In the genomic region with DNA sequence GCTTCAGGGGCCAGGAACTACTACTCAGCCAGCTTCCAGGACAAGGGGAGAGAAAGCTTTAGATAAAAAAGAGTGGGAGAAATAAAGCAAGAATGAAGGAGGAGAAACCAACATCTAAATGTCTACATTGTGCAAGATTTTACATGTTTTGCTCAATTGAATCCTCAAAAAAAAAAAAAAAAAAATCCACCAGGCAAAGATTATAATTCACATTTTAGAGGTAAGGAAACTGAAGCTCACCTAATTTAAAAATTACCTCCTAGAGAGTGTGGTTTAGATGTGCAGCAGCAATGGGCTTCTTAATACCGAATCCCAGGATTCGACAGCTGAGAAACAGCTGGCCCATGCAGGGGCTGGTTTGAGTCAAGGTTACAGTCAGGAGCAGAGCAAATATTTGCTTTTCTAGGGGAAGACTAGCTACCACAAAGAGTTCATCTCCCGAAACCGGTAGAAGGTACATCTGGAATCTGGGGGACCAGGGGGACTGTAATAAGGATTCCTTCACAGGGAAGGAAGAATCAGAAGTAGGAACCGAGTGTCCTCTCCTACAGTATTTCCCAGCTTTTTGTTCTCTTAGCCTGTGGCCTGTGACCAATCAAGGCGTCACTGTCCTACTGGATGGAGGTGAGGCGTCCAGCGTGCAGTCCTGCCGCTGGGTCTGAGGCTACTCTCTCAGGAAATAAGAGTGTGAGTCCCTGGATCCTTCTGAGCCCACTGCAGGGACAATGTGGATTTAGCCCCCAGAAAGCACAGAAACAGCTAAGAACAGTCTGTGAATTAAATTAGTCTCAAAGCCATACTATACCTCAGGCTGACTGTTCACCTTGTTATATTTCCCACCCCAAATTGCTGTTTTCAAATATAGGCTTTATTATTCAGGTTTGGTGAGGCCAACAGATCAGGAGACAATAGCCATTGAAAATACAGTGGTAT, we compare ENCODE assay signal across 11 cellular contexts. TPM values are rescaled to one million over a fixed set of nuclear protein-coding genes. Genes with fewer than 3 reads are reported as not detected.
DNase-seq lines count a peak whose midpoint lies in the region; ATAC-seq, FAIRE-seq and TF ChIP-seq lines count a peak whose summit lies in the region.
"Had no signal": no experiment of that assay in that cellular context is flagged by ENCODE, and none has a peak within 500 bp of the region (broad histone marks: within the 10 kb centered on the region; RNA-seq: fewer than 3 reads in every experiment).

No MANE protein-coding gene starts in this region.

- POLR2A ChIA-PET in activated CD4-positive, alpha-beta memory T cell treated with anti-CD3 and anti-CD28 coated beads for 36 hours (lab: Charles Lee): interaction anchor here (0.8 to 0.9 kb wide), 2 partner anchors 25 to 108 kb away, joined by 3 read pairs; partner anchors contain the start of gene IL1R1

- peaks cover 38% of the 10 kb centered on the region for H3K4me1 Mint-ChIP-seq in activated CD4-positive, alpha-beta memory T cell treated with anti-CD3 and anti-CD28 coated beads for 36 hours (ENCODE audit: low read depth)
- H3K4me1 Mint-ChIP-seq in stimulated activated effector memory CD8-positive, alpha-beta T cell treated with anti-CD3 and anti-CD28 coated beads, Interleukin-12 subunit alpha, Interleukin-12 subunit beta, amount 100 ng/mL, for 72 hours: peaks cover 39% of the 10 kb centered on the region

- H3K9me3 Mint-ChIP-seq in activated CD4-positive, alpha-beta memory T cell treated with anti-CD3 and anti-CD28 coated beads for 36 hours: no peaks in the 10 kb centered on the region
- H3K9me3 Mint-ChIP-seq in stimulated activated effector memory CD8-positive, alpha-beta T cell treated with anti-CD3 and anti-CD28 coated beads, Interleukin-12 subunit alpha, Interleukin-12 subunit beta, amount 100 ng/mL, for 72 hours: no peaks in the 10 kb centered on the region

- TF ChIP-seq CTCF in kidney (IDR thresholded peaks at IDR 0.05; ENCODE audit: borderline replicate concordance, extremely low read depth, insufficient read depth): no peak

- H3K9ac ChIP-seq in kidney (ENCODE audit: low read length in 2 of 2): peak overlapping the region in 1 of 2 donors; percentile 29

- H3K4me3 Mint-ChIP-seq in activated CD4-positive, alpha-beta memory T cell treated with anti-CD3 and anti-CD28 coated beads for 36 hours: no peak overlapping the region
- peak overlapping the region; percentile 56 for H3K4me3 Mint-ChIP-seq in stimulated activated effector memory CD8-positive, alpha-beta T cell treated with anti-CD3 and anti-CD28 coated beads, Interleukin-12 subunit alpha, Interleukin-12 subunit beta, amount 100 ng/mL, for 72 hours
- H3K4me3 Mint-ChIP-seq: endodermal cell had no signal

- H3K27ac ChIP-seq in kidney (ENCODE audit: low read depth in 2 of 2, low read length in 2 of 2): peak overlapping the region; percentile 41 to 71

- DNase-seq in HCEC 1CT: peak; percentile 49
- DNase-seq in activated CD4-positive, alpha-beta memory T cell treated with anti-CD3 and anti-CD28 coated beads for 36 hours: no peak
- DNase-seq in kidney: no peak
- DNase-seq in stimulated activated effector memory CD8-positive, alpha-beta T cell treated with anti-CD3 and anti-CD28 coated beads, Interleukin-12 subunit alpha, Interleukin-12 subunit beta, amount 100 ng/mL, for 72 hours (ENCODE audit: low spot score in 2 of 2): no peak
- no peak for DNase-seq in cerebellar nuclear complex (lab: John Stamatoyannopoulos, UW)
- no peak for DNase-seq in NK-92 (lab: John Stamatoyannopoulos, UW; ENCODE audit: unreplicated experiment)
- no peak for DNase-seq in hepatic stellate cell (ENCODE audit: low spot score)
- DNase-seq: endodermal cell, H7 had no signal

- H3K27ac Mint-ChIP-seq in activated CD4-positive, alpha-beta memory T cell treated with anti-CD3 and anti-CD28 coated beads for 36 hours: peak overlapping the region; percentile 71
- peak overlapping the region; percentile 84 for H3K27ac Mint-ChIP-seq in stimulated activated effector memory CD8-positive, alpha-beta T cell treated with anti-CD3 and anti-CD28 coated beads, Interleukin-12 subunit alpha, Interleukin-12 subunit beta, amount 100 ng/mL, for 72 hours
- H3K27ac Mint-ChIP-seq: endodermal cell had no signal

- H3K4me1 ChIP-seq in kidney (ENCODE audit: control insufficient read depth in 1 of 2, insufficient read depth in 1 of 2, low read depth in 1 of 2, low read length in 2 of 2): peaks cover 10 to 18% of the 10 kb centered on the region in 2 donors

- peaks cover 3% of the 10 kb centered on the region for H3K27me3 Mint-ChIP-seq in activated CD4-positive, alpha-beta memory T cell treated with anti-CD3 and anti-CD28 coated beads for 36 hours

- H3K4me3 ChIP-seq in kidney (ENCODE audit: low read length in 2 of 2): no peak overlapping the region

- no peaks in the 10 kb centered on the region for H3K9me3 ChIP-seq in kidney (ENCODE audit: control insufficient read depth in 1 of 2, low read length in 2 of 2)

- CTCF ChIA-PET in activated CD4-positive, alpha-beta memory T cell treated with anti-CD3 and anti-CD28 coated beads for 36 hours (lab: Charles Lee): interaction anchor here (1.0 to 2.0 kb wide), 6 partner anchors 14 to 207 kb away, joined by 3 to 16 read pairs (median 6); no protein-coding TSS in a partner anchor

- peaks cover 2% of the 10 kb centered on the region for H3K36me3 Mint-ChIP-seq in activated CD4-positive, alpha-beta memory T cell treated with anti-CD3 and anti-CD28 coated beads for 36 hours
- no peaks in the 10 kb centered on the region for H3K36me3 Mint-ChIP-seq in stimulated activated effector memory CD8-positive, alpha-beta T cell treated with anti-CD3 and anti-CD28 coated beads, Interleukin-12 subunit alpha, Interleukin-12 subunit beta, amount 100 ng/mL, for 72 hours

- no peak for ATAC-seq in stimulated activated effector memory CD8-positive, alpha-beta T cell treated with anti-CD3 and anti-CD28 coated beads, Interleukin-12 subunit alpha, Interleukin-12 subunit beta, amount 100 ng/mL, for 72 hours
- ATAC-seq: Panc1 had no signal

- no peaks in the 10 kb centered on the region for H3K36me3 ChIP-seq in kidney (ENCODE audit: control insufficient read depth in 1 of 2, insufficient read depth in 2 of 2, low read length in 2 of 2)

- no peak for FAIRE-seq in kidney (lab: Jason Lieb, UNC)
- FAIRE-seq: HTR-8/SVneo had no signal

- intact Hi-C loops in activated CD4-positive, alpha-beta memory T cell treated with anti-CD3 and anti-CD28 coated beads for 36 hours (cut with micrococcal nuclease): no loop called here
- intact Hi-C loops in kidney (cut with DNase I): no loop called here

RNA-seq across cellular contexts. Expression of gene IL1R2, which starts 42.3 kb away (rescaled TPM):
- 10 to 100 TPM; 35.6 to 36.2 TPM for total RNA-seq in activated CD4-positive, alpha-beta memory T cell treated with anti-CD3 and anti-CD28 coated beads for 36 hours
- total RNA-seq in kidney: 20.0 TPM
- polyA plus RNA-seq in kidney (ENCODE audit: insufficient read depth, low read depth, low replicate concordance): 11.2 TPM
